Comparison of ENCODE assay signal across 1 cellular context in the genomic region with DNA sequence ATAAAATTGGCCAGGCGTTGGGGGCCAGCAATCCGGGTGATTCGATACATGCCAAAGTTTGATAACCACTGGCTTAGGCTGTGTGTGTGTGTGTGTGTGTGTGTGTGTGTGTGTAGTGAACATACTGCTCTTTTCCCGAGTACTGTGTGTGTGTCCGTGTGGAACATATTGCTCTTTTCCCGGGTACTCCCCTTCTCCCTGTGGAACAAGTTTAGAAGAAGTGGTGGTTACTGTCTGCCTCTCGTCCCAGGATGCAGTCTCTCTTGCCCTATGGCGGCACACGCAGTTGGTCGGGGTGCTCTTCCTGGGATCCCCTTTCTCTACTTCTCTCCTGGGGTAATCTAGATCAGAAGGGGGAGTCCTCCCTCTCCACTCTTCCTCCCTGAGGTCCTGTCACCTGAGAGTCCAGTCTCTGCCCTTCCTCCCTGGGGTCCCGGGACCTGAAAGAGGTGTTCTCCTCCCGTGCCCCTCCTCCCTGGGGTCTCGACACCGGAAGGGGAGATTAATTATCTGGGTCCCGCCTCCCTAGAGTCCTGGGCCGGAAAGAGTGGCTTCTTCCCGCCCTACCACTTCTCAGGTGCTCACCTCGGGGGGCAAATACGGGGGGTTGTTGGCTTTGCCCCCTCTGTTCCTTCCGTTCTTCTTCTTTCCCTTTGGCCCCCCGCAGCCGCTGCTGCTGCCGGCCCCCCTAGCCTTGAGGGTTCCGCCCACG.
TF ChIP-seq lines count a peak whose summit lies in the region.

No MANE protein-coding gene starts in this region.

TF ChIP-seq in HepG2, 621 proteins besides CTCF, POLR2A, EP300 and RAD21 (continued from another document):
- peak; percentile 28; the same call in 1 of the 2 replicates for TF ChIP-seq ZNF605 (CRISPR knock-in tag; IDR thresholded peaks at IDR 0.05)
- TF ChIP-seq, protein P1, sequence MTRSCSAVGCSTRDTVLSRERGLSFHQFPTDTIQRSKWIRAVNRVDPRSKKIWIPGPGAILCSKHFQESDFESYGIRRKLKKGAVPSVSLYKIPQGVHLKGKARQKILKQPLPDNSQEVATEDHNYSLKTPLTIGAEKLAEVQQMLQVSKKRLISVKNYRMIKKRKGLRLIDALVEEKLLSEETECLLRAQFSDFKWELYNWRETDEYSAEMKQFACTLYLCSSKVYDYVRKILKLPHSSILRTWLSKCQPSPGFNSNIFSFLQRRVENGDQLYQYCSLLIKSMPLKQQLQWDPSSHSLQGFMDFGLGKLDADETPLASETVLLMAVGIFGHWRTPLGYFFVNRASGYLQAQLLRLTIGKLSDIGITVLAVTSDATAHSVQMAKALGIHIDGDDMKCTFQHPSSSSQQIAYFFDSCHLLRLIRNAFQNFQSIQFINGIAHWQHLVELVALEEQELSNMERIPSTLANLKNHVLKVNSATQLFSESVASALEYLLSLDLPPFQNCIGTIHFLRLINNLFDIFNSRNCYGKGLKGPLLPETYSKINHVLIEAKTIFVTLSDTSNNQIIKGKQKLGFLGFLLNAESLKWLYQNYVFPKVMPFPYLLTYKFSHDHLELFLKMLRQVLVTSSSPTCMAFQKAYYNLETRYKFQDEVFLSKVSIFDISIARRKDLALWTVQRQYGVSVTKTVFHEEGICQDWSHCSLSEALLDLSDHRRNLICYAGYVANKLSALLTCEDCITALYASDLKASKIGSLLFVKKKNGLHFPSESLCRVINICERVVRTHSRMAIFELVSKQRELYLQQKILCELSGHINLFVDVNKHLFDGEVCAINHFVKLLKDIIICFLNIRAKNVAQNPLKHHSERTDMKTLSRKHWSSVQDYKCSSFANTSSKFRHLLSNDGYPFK (CRISPR knock-in tag; IDR thresholded peaks at IDR 0.05; ENCODE audit: borderline replicate concordance), result no peak
- TF ChIP-seq SRSF1 (optimal IDR thresholded peaks at IDR 0.05; ENCODE audit: low read depth, low read length), result peak; percentile 50
- TF ChIP-seq SP5 (CRISPR knock-in tag; IDR thresholded peaks at IDR 0.05; ENCODE audit: borderline replicate concordance, low read depth), result peak; percentile 66; the same call in 1 of the 2 replicates
- no peak for TF ChIP-seq PAX8 (CRISPR knock-in tag; IDR thresholded peaks at IDR 0.05; ENCODE audit: borderline replicate concordance)
- peak; percentile 68; the same call in 1 of the 2 replicates for TF ChIP-seq BORCS8-MEF2B (CRISPR knock-in tag; IDR thresholded peaks at IDR 0.05)
- no peak for TF ChIP-seq AGO1 (IDR thresholded peaks at IDR 0.05; ENCODE audit: low read depth, low read length, poor library complexity, severe bottlenecking)
- peak; percentile 74; the same call in 1 of the 2 replicates for TF ChIP-seq ZNF354B (CRISPR knock-in tag; IDR thresholded peaks at IDR 0.05)
- TF ChIP-seq ZNF839 (CRISPR knock-in tag; IDR thresholded peaks at IDR 0.05; ENCODE audit: borderline replicate concordance), result no peak; the same call in 1 of the 2 replicates
- 0 out of 2 replicates have a peak, but pooled peaks have one; percentile 39 for TF ChIP-seq THYN1 (CRISPR knock-in tag; IDR thresholded peaks at IDR 0.05; ENCODE audit: borderline replicate concordance, low read depth)
- TF ChIP-seq SRY (CRISPR knock-in tag; IDR thresholded peaks at IDR 0.05), result 0 out of 2 replicates have a peak, but pooled peaks have one; percentile 46
- no peak for TF ChIP-seq ZNF260 (CRISPR knock-in tag; IDR thresholded peaks at IDR 0.05; ENCODE audit: borderline replicate concordance, low read depth)
- TF ChIP-seq EEA1 (CRISPR knock-in tag; IDR thresholded peaks at IDR 0.05; ENCODE audit: borderline replicate concordance), result peak; percentile 70; the same call in 1 of the 2 replicates
- TF ChIP-seq, protein P2, sequence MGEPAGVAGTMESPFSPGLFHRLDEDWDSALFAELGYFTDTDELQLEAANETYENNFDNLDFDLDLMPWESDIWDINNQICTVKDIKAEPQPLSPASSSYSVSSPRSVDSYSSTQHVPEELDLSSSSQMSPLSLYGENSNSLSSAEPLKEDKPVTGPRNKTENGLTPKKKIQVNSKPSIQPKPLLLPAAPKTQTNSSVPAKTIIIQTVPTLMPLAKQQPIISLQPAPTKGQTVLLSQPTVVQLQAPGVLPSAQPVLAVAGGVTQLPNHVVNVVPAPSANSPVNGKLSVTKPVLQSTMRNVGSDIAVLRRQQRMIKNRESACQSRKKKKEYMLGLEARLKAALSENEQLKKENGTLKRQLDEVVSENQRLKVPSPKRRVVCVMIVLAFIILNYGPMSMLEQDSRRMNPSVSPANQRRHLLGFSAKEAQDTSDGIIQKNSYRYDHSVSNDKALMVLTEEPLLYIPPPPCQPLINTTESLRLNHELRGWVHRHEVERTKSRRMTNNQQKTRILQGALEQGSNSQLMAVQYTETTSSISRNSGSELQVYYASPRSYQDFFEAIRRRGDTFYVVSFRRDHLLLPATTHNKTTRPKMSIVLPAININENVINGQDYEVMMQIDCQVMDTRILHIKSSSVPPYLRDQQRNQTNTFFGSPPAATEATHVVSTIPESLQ (CRISPR knock-in tag; conservative IDR thresholded peaks at IDR 0.05), result no peak
- TF ChIP-seq SIN3A (IDR thresholded peaks at IDR 0.05; ENCODE audit: borderline replicate concordance, low read depth, low read length), result peak; percentile 45; the same call in 1 of the 2 replicates
- TF ChIP-seq RBM22 (optimal IDR thresholded peaks at IDR 0.05; ENCODE audit: low read length), result peak; percentile 30
- TF ChIP-seq TBX3 (IDR thresholded peaks at IDR 0.05; ENCODE audit: borderline replicate concordance), result no peak
- TF ChIP-seq ZBTB20 (CRISPR knock-in tag; IDR thresholded peaks at IDR 0.05; ENCODE audit: borderline replicate concordance, low read depth), result no peak
- TF ChIP-seq, protein P3, sequence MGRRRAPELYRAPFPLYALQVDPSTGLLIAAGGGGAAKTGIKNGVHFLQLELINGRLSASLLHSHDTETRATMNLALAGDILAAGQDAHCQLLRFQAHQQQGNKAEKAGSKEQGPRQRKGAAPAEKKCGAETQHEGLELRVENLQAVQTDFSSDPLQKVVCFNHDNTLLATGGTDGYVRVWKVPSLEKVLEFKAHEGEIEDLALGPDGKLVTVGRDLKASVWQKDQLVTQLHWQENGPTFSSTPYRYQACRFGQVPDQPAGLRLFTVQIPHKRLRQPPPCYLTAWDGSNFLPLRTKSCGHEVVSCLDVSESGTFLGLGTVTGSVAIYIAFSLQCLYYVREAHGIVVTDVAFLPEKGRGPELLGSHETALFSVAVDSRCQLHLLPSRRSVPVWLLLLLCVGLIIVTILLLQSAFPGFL (CRISPR knock-in tag; IDR thresholded peaks at IDR 0.05), result no peak
- TF ChIP-seq, protein P4, sequence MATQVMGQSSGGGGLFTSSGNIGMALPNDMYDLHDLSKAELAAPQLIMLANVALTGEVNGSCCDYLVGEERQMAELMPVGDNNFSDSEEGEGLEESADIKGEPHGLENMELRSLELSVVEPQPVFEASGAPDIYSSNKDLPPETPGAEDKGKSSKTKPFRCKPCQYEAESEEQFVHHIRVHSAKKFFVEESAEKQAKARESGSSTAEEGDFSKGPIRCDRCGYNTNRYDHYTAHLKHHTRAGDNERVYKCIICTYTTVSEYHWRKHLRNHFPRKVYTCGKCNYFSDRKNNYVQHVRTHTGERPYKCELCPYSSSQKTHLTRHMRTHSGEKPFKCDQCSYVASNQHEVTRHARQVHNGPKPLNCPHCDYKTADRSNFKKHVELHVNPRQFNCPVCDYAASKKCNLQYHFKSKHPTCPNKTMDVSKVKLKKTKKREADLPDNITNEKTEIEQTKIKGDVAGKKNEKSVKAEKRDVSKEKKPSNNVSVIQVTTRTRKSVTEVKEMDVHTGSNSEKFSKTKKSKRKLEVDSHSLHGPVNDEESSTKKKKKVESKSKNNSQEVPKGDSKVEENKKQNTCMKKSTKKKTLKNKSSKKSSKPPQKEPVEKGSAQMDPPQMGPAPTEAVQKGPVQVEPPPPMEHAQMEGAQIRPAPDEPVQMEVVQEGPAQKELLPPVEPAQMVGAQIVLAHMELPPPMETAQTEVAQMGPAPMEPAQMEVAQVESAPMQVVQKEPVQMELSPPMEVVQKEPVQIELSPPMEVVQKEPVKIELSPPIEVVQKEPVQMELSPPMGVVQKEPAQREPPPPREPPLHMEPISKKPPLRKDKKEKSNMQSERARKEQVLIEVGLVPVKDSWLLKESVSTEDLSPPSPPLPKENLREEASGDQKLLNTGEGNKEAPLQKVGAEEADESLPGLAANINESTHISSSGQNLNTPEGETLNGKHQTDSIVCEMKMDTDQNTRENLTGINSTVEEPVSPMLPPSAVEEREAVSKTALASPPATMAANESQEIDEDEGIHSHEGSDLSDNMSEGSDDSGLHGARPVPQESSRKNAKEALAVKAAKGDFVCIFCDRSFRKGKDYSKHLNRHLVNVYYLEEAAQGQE (IDR thresholded peaks at IDR 0.05; ENCODE audit: borderline replicate concordance in 1 of 2, low read depth in 1 of 2, low read length in 2 of 2), result no peak
- TF ChIP-seq MATR3 (CRISPR knock-in tag; IDR thresholded peaks at IDR 0.05), result no peak
- TF ChIP-seq TOE1 (CRISPR knock-in tag; IDR thresholded peaks at IDR 0.05), result no peak
- no peak; the same call in 1 of the 2 replicates for TF ChIP-seq ZNF430 (CRISPR knock-in tag; IDR thresholded peaks at IDR 0.05)
- TF ChIP-seq TGIF2 (CRISPR knock-in tag; IDR thresholded peaks at IDR 0.05), result peak; percentile 46; the same call in 1 of the 2 replicates
- TF ChIP-seq, protein P5, sequence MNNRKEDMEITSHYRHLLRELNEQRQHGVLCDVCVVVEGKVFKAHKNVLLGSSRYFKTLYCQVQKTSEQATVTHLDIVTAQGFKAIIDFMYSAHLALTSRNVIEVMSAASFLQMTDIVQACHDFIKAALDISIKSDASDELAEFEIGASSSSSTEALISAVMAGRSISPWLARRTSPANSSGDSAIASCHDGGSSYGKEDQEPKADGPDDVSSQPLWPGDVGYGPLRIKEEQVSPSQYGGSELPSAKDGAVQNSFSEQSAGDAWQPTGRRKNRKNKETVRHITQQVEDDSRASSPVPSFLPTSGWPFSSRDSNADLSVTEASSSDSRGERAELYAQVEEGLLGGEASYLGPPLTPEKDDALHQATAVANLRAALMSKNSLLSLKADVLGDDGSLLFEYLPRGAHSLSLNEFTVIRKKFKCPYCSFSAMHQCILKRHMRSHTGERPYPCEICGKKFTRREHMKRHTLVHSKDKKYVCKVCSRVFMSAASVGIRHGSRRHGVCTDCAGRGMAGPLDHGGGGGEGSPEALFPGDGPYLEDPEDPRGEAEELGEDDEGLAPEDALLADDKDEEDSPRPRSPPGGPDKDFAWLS (CRISPR knock-in tag; IDR thresholded peaks at IDR 0.05; ENCODE audit: borderline replicate concordance), result 0 out of 2 replicates have a peak, but pooled peaks have one; percentile 3
- TF ChIP-seq NCOR1 (IDR thresholded peaks at IDR 0.05; ENCODE audit: borderline replicate concordance, low read length), result no peak
- TF ChIP-seq, protein P6, sequence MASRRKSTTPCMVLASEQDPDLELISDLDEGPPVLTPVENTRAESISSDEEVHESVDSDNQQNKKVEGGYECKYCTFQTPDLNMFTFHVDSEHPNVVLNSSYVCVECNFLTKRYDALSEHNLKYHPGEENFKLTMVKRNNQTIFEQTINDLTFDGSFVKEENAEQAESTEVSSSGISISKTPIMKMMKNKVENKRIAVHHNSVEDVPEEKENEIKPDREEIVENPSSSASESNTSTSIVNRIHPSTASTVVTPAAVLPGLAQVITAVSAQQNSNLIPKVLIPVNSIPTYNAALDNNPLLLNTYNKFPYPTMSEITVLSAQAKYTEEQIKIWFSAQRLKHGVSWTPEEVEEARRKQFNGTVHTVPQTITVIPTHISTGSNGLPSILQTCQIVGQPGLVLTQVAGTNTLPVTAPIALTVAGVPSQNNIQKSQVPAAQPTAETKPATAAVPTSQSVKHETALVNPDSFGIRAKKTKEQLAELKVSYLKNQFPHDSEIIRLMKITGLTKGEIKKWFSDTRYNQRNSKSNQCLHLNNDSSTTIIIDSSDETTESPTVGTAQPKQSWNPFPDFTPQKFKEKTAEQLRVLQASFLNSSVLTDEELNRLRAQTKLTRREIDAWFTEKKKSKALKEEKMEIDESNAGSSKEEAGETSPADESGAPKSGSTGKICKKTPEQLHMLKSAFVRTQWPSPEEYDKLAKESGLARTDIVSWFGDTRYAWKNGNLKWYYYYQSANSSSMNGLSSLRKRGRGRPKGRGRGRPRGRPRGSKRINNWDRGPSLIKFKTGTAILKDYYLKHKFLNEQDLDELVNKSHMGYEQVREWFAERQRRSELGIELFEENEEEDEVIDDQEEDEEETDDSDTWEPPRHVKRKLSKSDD (CRISPR knock-in tag; IDR thresholded peaks at IDR 0.05; ENCODE audit: low read depth), result 0 out of 2 replicates have a peak, but pooled peaks have one; percentile 36
- TF ChIP-seq CAMTA2 (CRISPR knock-in tag; IDR thresholded peaks at IDR 0.05; ENCODE audit: borderline replicate concordance), result 0 out of 2 replicates have a peak, but pooled peaks have one; percentile 47
- 0 out of 2 replicates have a peak, but pooled peaks have one; percentile 52 for TF ChIP-seq SPEN (CRISPR knock-in tag; IDR thresholded peaks at IDR 0.05; ENCODE audit: low read depth)
- TF ChIP-seq NFE2 (CRISPR knock-in tag; IDR thresholded peaks at IDR 0.05), result no peak
- no peak for TF ChIP-seq STAG1 (CRISPR knock-in tag; IDR thresholded peaks at IDR 0.05)
- TF ChIP-seq PITX1 (CRISPR knock-in tag; IDR thresholded peaks at IDR 0.05), result peak; percentile 78; the same call in 1 of the 2 replicates
- peak; percentile 99 for TF ChIP-seq ZNF263 (CRISPR knock-in tag; IDR thresholded peaks at IDR 0.05)
- TF ChIP-seq ZNF652 (CRISPR knock-in tag; IDR thresholded peaks at IDR 0.05; ENCODE audit: borderline replicate concordance, low read depth), result 0 out of 2 replicates have a peak, but pooled peaks have one; percentile 4
- TF ChIP-seq GATAD1 (CRISPR knock-in tag; IDR thresholded peaks at IDR 0.05), result 0 out of 2 replicates have a peak, but pooled peaks have one; percentile 8
